ENCODE assay signal across 18 cellular contexts in the genomic region with DNA sequence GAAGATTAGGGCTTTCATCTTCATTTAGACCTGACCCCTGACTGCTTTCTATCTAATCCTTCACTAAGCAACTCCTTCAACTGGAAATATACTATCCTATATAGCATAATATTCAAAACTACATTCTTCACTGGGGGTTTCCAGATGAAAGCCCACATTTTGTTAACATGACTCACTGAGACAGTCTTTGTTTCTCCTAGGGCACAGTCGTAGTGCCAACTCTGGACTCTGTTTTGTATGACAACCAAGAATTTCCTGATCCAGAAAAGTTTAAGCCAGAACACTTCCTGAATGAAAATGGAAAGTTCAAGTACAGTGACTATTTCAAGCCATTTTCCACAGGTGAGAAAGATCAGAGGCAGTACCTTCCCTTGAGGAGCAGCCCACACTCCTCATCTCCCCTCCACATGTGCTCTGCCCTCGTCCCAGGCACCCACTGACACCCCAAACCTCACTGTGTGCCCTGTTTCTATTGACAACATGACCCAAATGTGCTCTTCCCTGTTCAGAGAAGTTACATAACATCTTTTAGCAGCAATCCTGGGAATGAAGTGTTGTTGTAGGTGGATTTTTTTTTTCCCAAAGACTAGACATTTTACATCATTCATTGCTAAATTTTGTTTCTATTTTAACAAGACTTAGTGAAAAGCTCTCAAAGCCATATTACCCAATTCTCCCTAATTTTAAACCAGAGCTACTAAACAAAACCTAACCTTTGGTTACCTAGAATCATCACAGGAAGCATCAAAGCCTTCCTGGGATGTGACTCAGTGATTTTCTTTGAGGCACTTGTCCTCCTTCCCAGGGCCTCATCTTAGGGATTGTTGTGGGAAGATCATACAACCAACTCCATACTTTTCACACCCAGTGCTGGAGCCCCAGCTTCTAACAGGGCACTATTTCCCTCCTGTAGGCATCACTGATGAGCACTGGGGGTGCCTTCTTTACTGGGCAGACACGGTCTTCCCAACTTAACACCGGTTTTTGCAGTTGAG. TPM values are rescaled to one million over a fixed set of nuclear protein-coding genes. Genes with fewer than 3 reads are reported as not detected.
DNase-seq lines count a peak whose midpoint lies in the region; ATAC-seq and TF ChIP-seq lines count a peak whose summit lies in the region.
"Had no signal": no experiment of that assay in that cellular context is flagged by ENCODE, and none has a peak within 500 bp of the region (broad histone marks: within the 10 kb centered on the region; RNA-seq: fewer than 3 reads in every experiment).

No MANE protein-coding gene starts in this region.

- no peaks in the 10 kb centered on the region for H3K27me3 Mint-ChIP-seq in Calu3 (ENCODE audit: unreplicated experiment)

- no peak overlapping the region for H3K4me3 ChIP-seq in sigmoid colon
- H3K4me3 ChIP-seq: A549 had no signal

- TF ChIP-seq POLR2A in erythroblast (IDR thresholded peaks at IDR 0.05; ENCODE audit: low read length) (no peak), sigmoid colon (IDR thresholded peaks at IDR 0.05) (no peak)

- peaks cover 12% of the 10 kb centered on the region for H3K4me1 Mint-ChIP-seq in Calu3 (ENCODE audit: low read depth, unreplicated experiment)
- H3K4me1 Mint-ChIP-seq: CD14-positive monocyte had no signal

- intact Hi-C loops in Calu3 (cut with micrococcal nuclease; ENCODE audit: unreplicated experiment) (no loop called here), sigmoid colon (cut with DNase I) (no loop called here)

- no peak for TF ChIP-seq EP300 in sigmoid colon (IDR thresholded peaks at IDR 0.05)

- CTCF ChIA-PET in Calu3 (lab: Charles Lee), result no interaction called here

- no TSS peak for BruUV-seq in Calu3 (replicated peaks; lab: Mats Ljungman, UMichigan)

- H3K4me1 ChIP-seq in sigmoid colon, result no peaks in the 10 kb centered on the region
- H3K4me1 ChIP-seq: A549 had no signal

- H3K27me3 ChIP-seq in sigmoid colon, result no peaks in the 10 kb centered on the region

- ATAC-seq in GM21381 (IDR thresholded peaks at IDR 0.05; ENCODE audit: unreplicated experiment), result no peak
- ATAC-seq: A549, Panc1 had no signal

- peak overlapping the region; percentile 42 for H3K27ac Mint-ChIP-seq in Calu3 (ENCODE audit: unreplicated experiment)
- H3K27ac Mint-ChIP-seq: CD14-positive monocyte had no signal

- H3K27ac ChIP-seq in sigmoid colon, result no peak overlapping the region
- H3K27ac ChIP-seq: A549 had no signal

- no peak overlapping the region for H3K4me3 Mint-ChIP-seq in Calu3 (ENCODE audit: low read depth, unreplicated experiment)
- H3K4me3 Mint-ChIP-seq: CD14-positive monocyte had no signal

- H3K9me3 Mint-ChIP-seq in Calu3 (ENCODE audit: low read depth, unreplicated experiment), result no peaks in the 10 kb centered on the region

- H3K36me3 ChIP-seq in sigmoid colon, result peaks cover 0 to 19% (median 0%) of the 10 kb centered on the region in 4 donors

- H3K9me3 ChIP-seq in sigmoid colon, result no peaks in the 10 kb centered on the region
- H3K9me3 ChIP-seq: A549 had no signal

- DNase-seq in Calu3, result no peak
- peak; percentile 27 for DNase-seq in SW480 (ENCODE audit: low spot score)
- peak; percentile 18 to 62 for DNase-seq in dermis microvascular lymphatic vessel endothelial cell (ENCODE audit: low read depth in 2 of 2)
- peak; percentile 16 for DNase-seq in middle frontal gyrus (ENCODE audit: extremely low spot score, low spot score)
- no peak for DNase-seq in erythroblast (lab: John Stamatoyannopoulos, UW)
- DNase-seq in sigmoid colon, result no peak
- DNase-seq in activated gamma-delta T cell (lab: John Stamatoyannopoulos, UW), result no peak
- DNase-seq: AML-193, H7, MM.1S, NCI-H1092 treated with DMSO at 0.1 percent for 48 hours, NCI-H2081 treated with DMSO at 0.1 percent for 48 hours, NCI-H524, Right ventricle myocardium superior had no signal

- H3K36me3 Mint-ChIP-seq in Calu3 (ENCODE audit: insufficient read depth, unreplicated experiment), result no peaks in the 10 kb centered on the region
- H3K36me3 Mint-ChIP-seq: CD14-positive monocyte had no signal

- TF ChIP-seq CTCF in Calu3 (IDR thresholded peaks at IDR 0.05; ENCODE audit: unreplicated experiment) (no peak), sigmoid colon (IDR thresholded peaks at IDR 0.05) (no peak)

- 55 to 67% methylated on average over 4 of the region's 4 CpGs for WGBS in sigmoid colon, 2 donors

RNA-seq across cellular contexts. Expression of gene CYP2E1, which starts 10.7 kb away (rescaled TPM):
- total RNA-seq in Calu3 (2022) (1.7 and 3.5 TPM in 2 replicates), dermis microvascular lymphatic vessel endothelial cell (0.13 TPM in 1 of 2 replicates, not detected in the other), sigmoid colon (1 to 10 TPM; 1.2 to 7.2 (median 4.5) TPM)
- under 1 TPM in 1 of 3 donors, not detected in 2; 0.66 TPM for polyA plus RNA-seq in sigmoid colon
- polyA plus RNA-seq: CD14-positive monocyte had no signal

RNA-seq across cellular contexts. Expression of gene SYCE1, which starts 27.5 kb away (rescaled TPM):
- total RNA-seq in Calu3 (2022) (not detected in 2 replicates), dermis microvascular lymphatic vessel endothelial cell (under 0.01 TPM in 1 of 2 replicates, not detected in the other), sigmoid colon (1 to 10 TPM in 1 of 4 donors, not detected in 3; 6.1 TPM)
- 1 to 10 TPM in 1 of 3 donors, under 1 TPM in 1, not detected in 1; 0.15 to 1.2 TPM for polyA plus RNA-seq in sigmoid colon
- total RNA-seq: H7 had no signal
- polyA plus RNA-seq: A549, CD14-positive monocyte had no signal

Comparison
In these comparisons a context has a peak if more than half of its experiments do, and no peak if none do; other contexts are left out.
1. DNase-seq: peak in SW480 (single experiment), dermis microvascular lymphatic vessel endothelial cell (2 of 2) and middle frontal gyrus (single experiment); none in Calu3 (single experiment), erythroblast (0 of 2), sigmoid colon (single experiment) and activated gamma-delta T cell (single experiment).